In the genomic region with DNA sequence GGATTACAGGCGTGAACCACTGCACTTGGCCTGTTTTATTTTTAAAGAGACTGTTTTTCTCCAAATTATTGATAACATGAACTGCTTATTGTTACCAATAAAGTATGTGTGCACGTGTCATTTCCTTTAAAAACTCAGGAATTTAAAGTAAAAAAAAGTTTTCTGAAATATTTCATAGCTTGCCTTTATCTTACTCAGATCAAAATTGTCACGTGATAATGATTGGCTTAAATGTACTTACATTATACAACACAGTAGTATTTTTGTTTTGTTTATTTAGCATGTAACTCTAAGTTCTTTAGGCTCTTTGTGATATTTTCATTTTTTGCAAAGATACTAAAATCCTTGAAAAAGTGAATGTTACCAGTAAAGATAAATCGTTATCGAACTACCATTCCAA, we compare ENCODE assay signal across 23 cellular contexts.
"Had no signal": no experiment of that assay in that cellular context is flagged by ENCODE, and none has a peak within 500 bp of the region (broad histone marks: within the 10 kb centered on the region; RNA-seq: fewer than 3 reads in every experiment).

No MANE protein-coding gene starts in this region.

- H3K27me3 ChIP-seq: left lung, neutrophil, spleen, tibial nerve, upper lobe of right lung, uterus had no signal

- H3K36me3 ChIP-seq: left lung, neutrophil, spleen, thoracic aorta, tibial nerve, upper lobe of right lung, uterus had no signal

- H3K27ac Mint-ChIP-seq: effector memory CD8-positive, alpha-beta T cell; naive thymus-derived CD4-positive, alpha-beta T cell; nephron progenitor cell; stimulated activated memory B cell treated with anti-CD40 and anti-IgM and Interleukin-4, amounts not matched to agents 10 μg/mL and 1 μg/mL and 100 μg/mL, for 72 hours had no signal

- H3K4me3 ChIP-seq: left lung, psoas muscle, skin epidermis, spleen, thoracic aorta, tibial nerve, upper lobe of right lung, uterus had no signal

- FAIRE-seq: frontal cortex had no signal

- H3K27ac ChIP-seq: left lung, neutrophil, skin epidermis, spleen, thoracic aorta, tibial nerve, upper lobe of right lung, uterus had no signal

- H3K4me3 Mint-ChIP-seq: effector memory CD8-positive, alpha-beta T cell; naive thymus-derived CD4-positive, alpha-beta T cell; nephron progenitor cell; stimulated activated memory B cell treated with anti-CD40 and anti-IgM and Interleukin-4, amounts not matched to agents 10 μg/mL and 1 μg/mL and 100 μg/mL, for 72 hours had no signal

- H3K9me3 Mint-ChIP-seq: effector memory CD8-positive, alpha-beta T cell; nephron progenitor cell had no signal

- H3K27me3 Mint-ChIP-seq: effector memory CD8-positive, alpha-beta T cell; naive thymus-derived CD4-positive, alpha-beta T cell; stimulated activated memory B cell treated with anti-CD40 and anti-IgM and Interleukin-4, amounts not matched to agents 10 μg/mL and 1 μg/mL and 100 μg/mL, for 72 hours had no signal

- ATAC-seq: effector memory CD8-positive, alpha-beta T cell; naive thymus-derived CD4-positive, alpha-beta T cell; right cardiac atrium; stimulated activated memory B cell treated with anti-CD40 and anti-IgM and Interleukin-4, amounts not matched to agents 10 μg/mL and 1 μg/mL and 100 μg/mL, for 72 hours; stimulated activated naive CD8-positive, alpha-beta T cell treated with anti-CD3 and anti-CD28 coated beads, Interleukin-15, Interleukin-2, amounts not matched to agents 100 U/mL and 50 U/mL, for 24 hours; upper lobe of right lung had no signal

- H3K9me3 ChIP-seq: left lung, neutrophil, psoas muscle, spleen, thoracic aorta, tibial nerve, upper lobe of right lung, uterus had no signal

- DNase-seq: cerebellar nuclear complex; cortex of kidney; effector memory CD8-positive, alpha-beta T cell; head of caudate nucleus; kidney; left lung; mesendoderm; midbrain; naive thymus-derived CD4-positive, alpha-beta T cell; nephron progenitor cell; right cardiac atrium; spleen; stimulated activated CD4-positive, alpha-beta T cell treated with anti-CD3 and anti-CD28 coated beads, Interleukin-4, amount 100 ng/mL, for 4 hours; stimulated activated naive CD8-positive, alpha-beta T cell treated with anti-CD3 and anti-CD28 coated beads, Interleukin-15, Interleukin-2, amounts not matched to agents 100 U/mL and 50 U/mL, for 24 hours; upper lobe of right lung; uterus had no signal
